Comparison of ENCODE assay signal across 8 cellular contexts in genomic region chr9:98010450-98010849, GRCh38. TPM values are rescaled to one million over a fixed set of nuclear protein-coding genes. Genes with fewer than 3 reads are reported as not detected.
DNase-seq lines count a peak whose midpoint lies in the region; ATAC-seq, FAIRE-seq and TF ChIP-seq lines count a peak whose summit lies in the region.

No MANE protein-coding gene starts in this region.

- TF ChIP-seq POLR2A in HepG2 (IDR thresholded peaks at IDR 0.05; ENCODE audit: insufficient read depth in 1 of 2, low read depth in 2 of 2, low read length in 2 of 2) (no peak), suprapubic skin (IDR thresholded peaks at IDR 0.05) (no peak)

- ATAC-seq in GM18907 (IDR thresholded peaks at IDR 0.05; ENCODE audit: unreplicated experiment) (peak; percentile 84), HG03039 (IDR thresholded peaks at IDR 0.05; ENCODE audit: unreplicated experiment) (peak; percentile 93), HepG2 (peak; percentile 46)

- H3K4me1 ChIP-seq in BLaER1 (peaks cover 26% of the 10 kb centered on the region), HepG2 (ENCODE audit: insufficient read depth, low read length) (no peaks in the 10 kb centered on the region), suprapubic skin (no peaks in the 10 kb centered on the region)

- H3K27ac Mint-ChIP-seq in activated T-helper 1 cell treated with anti-CD3 and anti-CD28 coated beads, Interleukin-12 subunit alpha, Interleukin-12 subunit beta, Interleukin-2, Interleukin-4 antibody, amounts not matched to agents 30 ng/mL and 10 ng/mL and 1 ng/mL, durations not matched to agents 14 hours and 24 hours and 36 hours: peak overlapping the region; percentile 61

- no peak overlapping the region for H3K4me3 Mint-ChIP-seq in activated T-helper 1 cell treated with anti-CD3 and anti-CD28 coated beads, Interleukin-12 subunit alpha, Interleukin-12 subunit beta, Interleukin-2, Interleukin-4 antibody, amounts not matched to agents 30 ng/mL and 10 ng/mL and 1 ng/mL, durations not matched to agents 14 hours and 24 hours and 36 hours

- no peak for DNase-seq in activated T-helper 1 cell treated with anti-CD3 and anti-CD28 coated beads, Interleukin-12 subunit alpha, Interleukin-12 subunit beta, Interleukin-2, Interleukin-4 antibody, amounts not matched to agents 30 ng/mL and 10 ng/mL and 1 ng/mL, durations not matched to agents 14 hours and 24 hours and 36 hours (ENCODE audit: low spot score)
- DNase-seq in HepG2 (ENCODE audit: low spot score): no peak
- no peak for DNase-seq in suprapubic skin (ENCODE audit: low spot score in 2 of 2)
- no peak for DNase-seq in NCI-H1694 (lab: John Stamatoyannopoulos, UW)
- no peak for DNase-seq in H4 (ENCODE audit: low spot score)

- H3K36me3 ChIP-seq in BLaER1 (peaks cover 100% of the 10 kb centered on the region), HepG2 (replicated peaks in 1 of 2; ENCODE audit: control insufficient read depth in 1 of 2, insufficient read depth in 2 of 2, low read length in 2 of 2) (peaks cover 39 to 91% of the 10 kb centered on the region in 2 experiments), suprapubic skin (peaks cover 93% of the 10 kb centered on the region)

- no peak for FAIRE-seq in HepG2 (lab: Jason Lieb, UNC)

- H3K27ac ChIP-seq in BLaER1 (no peak overlapping the region), HepG2 (ENCODE audit: extremely low read length, insufficient read depth, low read length) (no peak overlapping the region), suprapubic skin (no peak overlapping the region)

- peaks cover 3% of the 10 kb centered on the region for H3K79me2 ChIP-seq in HepG2 (ENCODE audit: insufficient read depth, low read length)

- peak overlapping the region; percentile 48 for H3K4me2 ChIP-seq in BLaER1
- no peak overlapping the region for H3K4me2 ChIP-seq in HepG2 (ENCODE audit: low read depth, low read length)

- TF ChIP-seq RAD21 in HepG2 (CRISPR knock-in tag; IDR thresholded peaks at IDR 0.05): no peak

- no peaks in the 10 kb centered on the region for H3K27me3 Mint-ChIP-seq in activated T-helper 1 cell treated with anti-CD3 and anti-CD28 coated beads, Interleukin-12 subunit alpha, Interleukin-12 subunit beta, Interleukin-2, Interleukin-4 antibody, amounts not matched to agents 30 ng/mL and 10 ng/mL and 1 ng/mL, durations not matched to agents 14 hours and 24 hours and 36 hours (ENCODE audit: insufficient read depth)

- POLR2A ChIA-PET in HepG2 (lab: Yijun Ruan, JAX): no interaction called here

- H4K20me1 ChIP-seq in BLaER1 (peaks cover 75% of the 10 kb centered on the region), HepG2 (ENCODE audit: insufficient read depth, low read length) (no peaks in the 10 kb centered on the region)

- H3K9ac ChIP-seq in BLaER1 (no peak overlapping the region), HepG2 (ENCODE audit: insufficient read depth, low read depth, low read length) (no peak overlapping the region)

- CTCF ChIA-PET in HepG2 (lab: Yijun Ruan, JAX; ENCODE audit: low intra/inter-chr PET ratio, low total read pairs): no interaction called here

- BruUV-seq in HepG2 (replicated peaks; lab: Mats Ljungman, UMichigan): no TSS peak

- in situ Hi-C loops in HepG2 (cut with HindIII; ENCODE audit: extremely low pct_ligation_motif_present, low pct_unique_long_range_greater_than_20kb): no loop called here

- intact Hi-C loops in activated T-helper 1 cell treated with anti-CD3 and anti-CD28 coated beads, Interleukin-12 subunit alpha, Interleukin-12 subunit beta, Interleukin-2, Interleukin-4 antibody, amounts not matched to agents 30 ng/mL and 10 ng/mL and 1 ng/mL, durations not matched to agents 14 hours and 24 hours and 36 hours (cut with micrococcal nuclease): no loop called here
- intact Hi-C loops in HepG2 (cut with micrococcal nuclease; ENCODE audit: unreplicated experiment): no loop called here

- H3K4me1 Mint-ChIP-seq in activated T-helper 1 cell treated with anti-CD3 and anti-CD28 coated beads, Interleukin-12 subunit alpha, Interleukin-12 subunit beta, Interleukin-2, Interleukin-4 antibody, amounts not matched to agents 30 ng/mL and 10 ng/mL and 1 ng/mL, durations not matched to agents 14 hours and 24 hours and 36 hours (ENCODE audit: low read depth): peaks cover 24% of the 10 kb centered on the region

- WGBS in HepG2 (ENCODE audit: low lambda C conversion rate): 86% methylated on average over 2 of the region's 2 CpGs
- WGBS in suprapubic skin: 31% methylated on average over 2 of the region's 2 CpGs

- H3K4me3 ChIP-seq in BLaER1: no peak overlapping the region
- H3K4me3 ChIP-seq in HepG2 (replicated peaks in 1 of 3; ENCODE audit: insufficient read depth in 1 of 3, low read depth in 2 of 3, low read length in 3 of 3): no peak overlapping the region
- H3K4me3 ChIP-seq in suprapubic skin: no peak overlapping the region

- H3K9me3 ChIP-seq in BLaER1: no peaks in the 10 kb centered on the region
- H3K9me3 ChIP-seq in HepG2 (ENCODE audit: low read length): no peaks in the 10 kb centered on the region
- H3K9me3 ChIP-seq in suprapubic skin: no peaks in the 10 kb centered on the region

- H3K9me3 Mint-ChIP-seq in activated T-helper 1 cell treated with anti-CD3 and anti-CD28 coated beads, Interleukin-12 subunit alpha, Interleukin-12 subunit beta, Interleukin-2, Interleukin-4 antibody, amounts not matched to agents 30 ng/mL and 10 ng/mL and 1 ng/mL, durations not matched to agents 14 hours and 24 hours and 36 hours: no peaks in the 10 kb centered on the region

- no peaks in the 10 kb centered on the region for H3K27me3 ChIP-seq in BLaER1
- H3K27me3 ChIP-seq in HepG2 (ENCODE audit: control insufficient read depth in 1 of 2, insufficient read depth in 2 of 2, low read length in 2 of 2): no peaks in the 10 kb centered on the region
- H3K27me3 ChIP-seq in suprapubic skin: no peaks in the 10 kb centered on the region

- no peak for TF ChIP-seq EP300 in HepG2 (IDR thresholded peaks at IDR 0.05; ENCODE audit: low read depth in 2 of 2, low read length in 2 of 2)
- no peak for TF ChIP-seq EP300 in HepG2 (CRISPR knock-in tag; IDR thresholded peaks at IDR 0.05; ENCODE audit: borderline replicate concordance)
- TF ChIP-seq EP300 in suprapubic skin (IDR thresholded peaks at IDR 0.05): no peak

- no peak for TF ChIP-seq CTCF in HepG2 (CRISPR knock-in tag; IDR thresholded peaks at IDR 0.05)
- no peak for TF ChIP-seq CTCF in suprapubic skin (IDR thresholded peaks at IDR 0.05)

- H2AFZ ChIP-seq in HepG2 (ENCODE audit: low read length): no peak overlapping the region

- H3K36me3 Mint-ChIP-seq in activated T-helper 1 cell treated with anti-CD3 and anti-CD28 coated beads, Interleukin-12 subunit alpha, Interleukin-12 subunit beta, Interleukin-2, Interleukin-4 antibody, amounts not matched to agents 30 ng/mL and 10 ng/mL and 1 ng/mL, durations not matched to agents 14 hours and 24 hours and 36 hours (ENCODE audit: low read depth): peaks cover 60% of the 10 kb centered on the region

RNA-seq across cellular contexts. Expression of gene ANP32B, which starts 27.3 kb away (rescaled TPM):
- total RNA-seq in activated T-helper 1 cell treated with anti-CD3 and anti-CD28 coated beads, Interleukin-12 subunit alpha, Interleukin-12 subunit beta, Interleukin-2, Interleukin-4 antibody, amounts not matched to agents 30 ng/mL and 10 ng/mL and 1 ng/mL, durations not matched to agents 14 hours and 24 hours and 36 hours: 305 and 313 TPM in 2 replicates
- 22.1 and 67.0 TPM in 2 replicates for total RNA-seq in HepG2 (2016; rRNA removed; fragmentation: Illumina TruSeq; extraction: Trizol)
- total RNA-seq in HepG2 (2016; cell fraction: cytosol; rRNA removed; fragmentation: Illumina TruSeq; extraction: Trizol; ENCODE audit: low read depth): 19.9 and 21.3 TPM in 2 replicates
- total RNA-seq in HepG2 (2016; cell fraction: insoluble cytoplasmic fraction; rRNA removed; fragmentation: Illumina TruSeq; extraction: Trizol): 20.8 and 59.2 TPM in 2 replicates
- total RNA-seq in HepG2 (2016; cell fraction: membrane; rRNA removed; fragmentation: Illumina TruSeq; extraction: Trizol): 40.3 and 40.9 TPM in 2 replicates
- 43.6 and 45.8 TPM in 2 replicates for total RNA-seq in HepG2 (2016; cell fraction: nucleus; rRNA removed; fragmentation: Illumina TruSeq; extraction: Trizol)
- 30.3 and 37.5 TPM in 2 replicates for polyA plus RNA-seq in HepG2 (2011; rRNA removed)
- 14.5 and 21.7 TPM in 2 replicates for polyA plus RNA-seq in HepG2 (2011; cell fraction: cytosol; rRNA removed)
- 9.4 and 15.4 TPM in 2 replicates for polyA plus RNA-seq in HepG2 (2011; cell fraction: nucleus; rRNA removed)
- polyA plus RNA-seq in HepG2 (2012): 239 and 295 TPM in 2 replicates
- polyA plus RNA-seq in HepG2 (2016; cell fraction: cytosol; fragmentation: Illumina TruSeq; extraction: Trizol; ENCODE audit: low read depth): 128 and 145 TPM in 2 replicates
- 375 and 395 TPM in 2 replicates for polyA plus RNA-seq in HepG2 (2016; cell fraction: insoluble cytoplasmic fraction; fragmentation: Illumina TruSeq; extraction: Trizol; ENCODE audit: low read depth)
- 226 and 237 TPM in 2 replicates for polyA plus RNA-seq in HepG2 (2016; cell fraction: membrane; fragmentation: Illumina TruSeq; extraction: Trizol; ENCODE audit: low read depth)
- 223 and 239 TPM in 2 replicates for polyA plus RNA-seq in HepG2 (2016; cell fraction: nucleus; fragmentation: Illumina TruSeq; extraction: Trizol; ENCODE audit: insufficient read depth, low read depth)
- polyA minus RNA-seq in HepG2 (2011; rRNA and poly(A)+ RNA removed; ENCODE audit: low replicate concordance): 10.5 and 18.2 TPM in 2 replicates
- 36.3 and 51.7 TPM in 2 replicates for polyA minus RNA-seq in HepG2 (2011; cell fraction: cytosol; rRNA and poly(A)+ RNA removed)
- 39.5 and 51.6 TPM in 2 replicates for polyA minus RNA-seq in HepG2 (2011; cell fraction: nucleus; rRNA and poly(A)+ RNA removed)
- total RNA-seq in suprapubic skin: 10 to 100 TPM; 34.8 to 71.6 (median 59.1) TPM
- total RNA-seq in H4 (2014; rRNA removed; shearing (Covaris generic)): 12.2 and 16.3 TPM in 2 replicates

RNA-seq across cellular contexts. Expression of gene NANS, which starts 46.1 kb away (rescaled TPM):
- total RNA-seq in activated T-helper 1 cell treated with anti-CD3 and anti-CD28 coated beads, Interleukin-12 subunit alpha, Interleukin-12 subunit beta, Interleukin-2, Interleukin-4 antibody, amounts not matched to agents 30 ng/mL and 10 ng/mL and 1 ng/mL, durations not matched to agents 14 hours and 24 hours and 36 hours: 54.4 and 55.5 TPM in 2 replicates
- 203 and 266 TPM in 2 replicates for total RNA-seq in HepG2 (2016; rRNA removed; fragmentation: Illumina TruSeq; extraction: Trizol)
- 49.6 and 52.9 TPM in 2 replicates for total RNA-seq in HepG2 (2016; cell fraction: cytosol; rRNA removed; fragmentation: Illumina TruSeq; extraction: Trizol; ENCODE audit: low read depth)
- 208 and 294 TPM in 2 replicates for total RNA-seq in HepG2 (2016; cell fraction: insoluble cytoplasmic fraction; rRNA removed; fragmentation: Illumina TruSeq; extraction: Trizol)
- 63.3 and 63.6 TPM in 2 replicates for total RNA-seq in HepG2 (2016; cell fraction: membrane; rRNA removed; fragmentation: Illumina TruSeq; extraction: Trizol)
- total RNA-seq in HepG2 (2016; cell fraction: nucleus; rRNA removed; fragmentation: Illumina TruSeq; extraction: Trizol): 77.5 and 79.4 TPM in 2 replicates
- 80.9 and 86.9 TPM in 2 replicates for polyA plus RNA-seq in HepG2 (2011; rRNA removed)
- polyA plus RNA-seq in HepG2 (2011; cell fraction: cytosol; rRNA removed): 105 and 118 TPM in 2 replicates
- 34.7 and 37.4 TPM in 2 replicates for polyA plus RNA-seq in HepG2 (2011; cell fraction: nucleus; rRNA removed)
- polyA plus RNA-seq in HepG2 (2012): 84.8 and 103 TPM in 2 replicates
- polyA plus RNA-seq in HepG2 (2016; cell fraction: cytosol; fragmentation: Illumina TruSeq; extraction: Trizol; ENCODE audit: low read depth): 42.6 and 48.8 TPM in 2 replicates
- 258 and 291 TPM in 2 replicates for polyA plus RNA-seq in HepG2 (2016; cell fraction: insoluble cytoplasmic fraction; fragmentation: Illumina TruSeq; extraction: Trizol; ENCODE audit: low read depth)
- 45.4 and 47.4 TPM in 2 replicates for polyA plus RNA-seq in HepG2 (2016; cell fraction: membrane; fragmentation: Illumina TruSeq; extraction: Trizol; ENCODE audit: low read depth)
- 98.0 and 99.6 TPM in 2 replicates for polyA plus RNA-seq in HepG2 (2016; cell fraction: nucleus; fragmentation: Illumina TruSeq; extraction: Trizol; ENCODE audit: insufficient read depth, low read depth)
- 77.2 and 87.3 TPM in 2 replicates for polyA minus RNA-seq in HepG2 (2011; rRNA and poly(A)+ RNA removed; ENCODE audit: low replicate concordance)
- 32.7 and 40.5 TPM in 2 replicates for polyA minus RNA-seq in HepG2 (2011; cell fraction: cytosol; rRNA and poly(A)+ RNA removed)
- polyA minus RNA-seq in HepG2 (2011; cell fraction: nucleus; rRNA and poly(A)+ RNA removed): 42.8 and 50.6 TPM in 2 replicates
- 10 to 100 TPM; 35.0 to 49.6 (median 45.2) TPM for total RNA-seq in suprapubic skin
- total RNA-seq in H4 (2014; rRNA removed; shearing (Covaris generic)): 119 and 152 TPM in 2 replicates
